ENCODE assay signal across 27 cellular contexts in genomic region chr1:49333946-49334345, GRCh38.
"Had no signal": no experiment of that assay in that cellular context is flagged by ENCODE, and none has a peak within 500 bp of the region (broad histone marks: within the 10 kb centered on the region; RNA-seq: fewer than 3 reads in every experiment).

No MANE protein-coding gene starts in this region.

- H3K36me3 ChIP-seq: adrenal gland, left lung, pancreas, spleen, tibial nerve had no signal

- H3K4me3 ChIP-seq: adrenal gland, coronary artery, dorsolateral prefrontal cortex, left lung, pancreas, psoas muscle, spleen, tibial nerve had no signal

- H3K27me3 Mint-ChIP-seq: activated CD4-positive, alpha-beta memory T cell treated with anti-CD3 and anti-CD28 coated beads for 36 hours; activated CD4-positive, alpha-beta T cell treated with anti-CD3 and anti-CD28 coated beads, Interleukin-2, amount 10 ng/mL, durations not matched to agents 24 days and 14 days; activated naive CD8-positive, alpha-beta T cell treated with anti-CD3 and anti-CD28 coated beads for 36 hours had no signal

- ATAC-seq: left lung, pancreas, psoas muscle, right cardiac atrium had no signal

- H3K4me3 Mint-ChIP-seq: activated CD4-positive, alpha-beta memory T cell treated with anti-CD3 and anti-CD28 coated beads for 36 hours; activated CD4-positive, alpha-beta T cell treated with anti-CD3 and anti-CD28 coated beads, Interleukin-2, amount 10 ng/mL, durations not matched to agents 24 days and 14 days; activated naive CD4-positive, alpha-beta T cell treated with anti-CD3 and anti-CD28 coated beads for 36 hours; activated naive CD8-positive, alpha-beta T cell treated with anti-CD3 and anti-CD28 coated beads for 36 hours; activated T-helper 1 cell treated with anti-CD3 and anti-CD28 coated beads, Interleukin-12 subunit alpha, Interleukin-12 subunit beta, Interleukin-2, Interleukin-4 antibody, amounts not matched to agents 30 ng/mL and 10 ng/mL and 1 ng/mL, durations not matched to agents 14 hours and 24 hours and 36 hours; brain; naive B cell; T-helper 1 cell treated with Interleukin-12 subunit alpha and Interleukin-12 subunit beta and Interleukin-4 antibody, amounts not matched to agents 30 μg/mL and 1 μg/mL, for 36 hours had no signal

- H3K27ac Mint-ChIP-seq: activated CD4-positive, alpha-beta memory T cell treated with anti-CD3 and anti-CD28 coated beads for 36 hours; activated CD4-positive, alpha-beta T cell treated with anti-CD3 and anti-CD28 coated beads, Interleukin-2, amount 10 ng/mL, durations not matched to agents 24 days and 14 days; activated naive CD4-positive, alpha-beta T cell treated with anti-CD3 and anti-CD28 coated beads for 36 hours; activated naive CD8-positive, alpha-beta T cell treated with anti-CD3 and anti-CD28 coated beads for 36 hours; activated T-helper 1 cell treated with anti-CD3 and anti-CD28 coated beads, Interleukin-12 subunit alpha, Interleukin-12 subunit beta, Interleukin-2, Interleukin-4 antibody, amounts not matched to agents 30 ng/mL and 10 ng/mL and 1 ng/mL, durations not matched to agents 14 hours and 24 hours and 36 hours; brain; naive B cell; T-helper 1 cell treated with Interleukin-12 subunit alpha and Interleukin-12 subunit beta and Interleukin-4 antibody, amounts not matched to agents 30 μg/mL and 1 μg/mL, for 36 hours had no signal

- DNase-seq: activated CD4-positive, alpha-beta memory T cell treated with anti-CD3 and anti-CD28 coated beads for 36 hours; activated CD4-positive, alpha-beta T cell treated with anti-CD3 and anti-CD28 coated beads, Interleukin-2, amount 10 ng/mL, durations not matched to agents 24 days and 14 days; activated CD4-positive, CD25-positive, alpha-beta regulatory T cell treated with anti-CD3 and anti-CD28 coated beads, Interleukin-2, amount 50 U/mL, for 72 hours; activated CD8-positive, alpha-beta memory T cell treated with anti-CD3 and anti-CD28 coated beads, Interleukin-2, amount 50 U/mL, for 4 hours; activated effector memory CD4-positive, alpha-beta T cell treated with anti-CD3 and anti-CD28 coated beads, Interleukin-2, amount 50 U/mL, for 16 hours; activated naive CD4-positive, alpha-beta T cell treated with anti-CD3 and anti-CD28 coated beads for 36 hours; activated naive CD8-positive, alpha-beta T cell treated with anti-CD3 and anti-CD28 coated beads for 36 hours; activated T-cell treated with anti-CD3 and anti-CD28 coated beads, Interleukin-2, amount 50 U/mL, for 1 hour; adrenal gland; aorta; dorsolateral prefrontal cortex; effector memory CD4-positive, alpha-beta T cell; foreskin melanocyte; left lung; naive B cell; pancreas; psoas muscle; right cardiac atrium; spleen; stimulated activated naive CD4-positive, alpha-beta T cell; T-helper 9 cell had no signal

- H3K27me3 ChIP-seq: adrenal gland, dorsolateral prefrontal cortex, left lung, pancreas, spleen, tibial nerve had no signal

- H3K9me3 ChIP-seq: adrenal gland, left lung, pancreas, psoas muscle, spleen, tibial nerve had no signal

- H3K4me1 Mint-ChIP-seq: activated CD4-positive, alpha-beta T cell treated with anti-CD3 and anti-CD28 coated beads, Interleukin-2, amount 10 ng/mL, durations not matched to agents 24 days and 14 days; activated naive CD8-positive, alpha-beta T cell treated with anti-CD3 and anti-CD28 coated beads for 36 hours; brain; naive B cell had no signal

- H3K4me1 ChIP-seq: adrenal gland, left lung, pancreas, psoas muscle, spleen, tibial nerve had no signal

- H3K27ac ChIP-seq: adrenal gland, coronary artery, dorsolateral prefrontal cortex, left lung, pancreas, psoas muscle, spleen, tibial nerve, VCaP had no signal

- H3K36me3 Mint-ChIP-seq: activated CD4-positive, alpha-beta memory T cell treated with anti-CD3 and anti-CD28 coated beads for 36 hours; activated naive CD8-positive, alpha-beta T cell treated with anti-CD3 and anti-CD28 coated beads for 36 hours; brain; naive B cell had no signal

- H3K9me3 Mint-ChIP-seq: activated CD4-positive, alpha-beta memory T cell treated with anti-CD3 and anti-CD28 coated beads for 36 hours; activated CD4-positive, alpha-beta T cell treated with anti-CD3 and anti-CD28 coated beads, Interleukin-2, amount 10 ng/mL, durations not matched to agents 24 days and 14 days; activated naive CD4-positive, alpha-beta T cell treated with anti-CD3 and anti-CD28 coated beads for 36 hours; activated naive CD8-positive, alpha-beta T cell treated with anti-CD3 and anti-CD28 coated beads for 36 hours; activated T-helper 1 cell treated with anti-CD3 and anti-CD28 coated beads, Interleukin-12 subunit alpha, Interleukin-12 subunit beta, Interleukin-2, Interleukin-4 antibody, amounts not matched to agents 30 ng/mL and 10 ng/mL and 1 ng/mL, durations not matched to agents 14 hours and 24 hours and 36 hours; T-helper 1 cell treated with Interleukin-12 subunit alpha and Interleukin-12 subunit beta and Interleukin-4 antibody, amounts not matched to agents 30 μg/mL and 1 μg/mL, for 36 hours had no signal
